Comparison of ENCODE assay signal across 18 cellular contexts in genomic region chr18:3815991-3816390, GRCh38.
"Had no signal": no experiment of that assay in that cellular context is flagged by ENCODE, and none has a peak within 500 bp of the region (broad histone marks: within the 10 kb centered on the region; RNA-seq: fewer than 3 reads in every experiment).

No MANE protein-coding gene starts in this region.

- H3K4me3 ChIP-seq: body of pancreas, gastroesophageal sphincter, right lobe of liver, skin epidermis, tibial artery had no signal

- H3K27me3 ChIP-seq: body of pancreas, gastroesophageal sphincter, right lobe of liver, tibial artery had no signal

- H3K27ac ChIP-seq: body of pancreas, gastroesophageal sphincter, skin epidermis, tibial artery had no signal

- ATAC-seq: activated naive CD8-positive, alpha-beta T cell treated with anti-CD3 and anti-CD28 coated beads, Interleukin-2, amount 50 U/mL, for 24 hours; activated T-cell treated with anti-CD3 and anti-CD28 coated beads, Interleukin-2, amount 50 U/mL, for 4 hours; body of pancreas; gastroesophageal sphincter; left ventricle myocardium superior; stimulated activated effector memory CD8-positive, alpha-beta T cell treated with anti-CD3 and anti-CD28 coated beads, Interleukin-12 subunit alpha, Interleukin-12 subunit beta, amount 100 ng/mL, for 72 hours; stimulated activated naive CD8-positive, alpha-beta T cell treated with anti-CD3 and anti-CD28 coated beads, Interleukin-15, amount 100 ng/mL, for 72 hours; T-cell had no signal

- H3K36me3 ChIP-seq: gastroesophageal sphincter, right lobe of liver had no signal

- H3K9me3 ChIP-seq: body of pancreas, gastroesophageal sphincter, right lobe of liver, tibial artery had no signal

- DNase-seq: activated CD4-positive, alpha-beta T cell treated with anti-CD3 and anti-CD28 coated beads, Interleukin-2, amount 50 U/mL, for 48 hours; activated CD8-positive, alpha-beta memory T cell treated with anti-CD3 and anti-CD28 coated beads, Interleukin-2, amount 50 U/mL, for 48 hours; activated naive CD4-positive, alpha-beta T cell treated with anti-CD3 and anti-CD28 coated beads, Interleukin-2, amount 10 ng/mL, durations not matched to agents 7 days and 5 days; activated naive CD8-positive, alpha-beta T cell treated with anti-CD3 and anti-CD28 coated beads, Interleukin-2, amount 50 U/mL, for 24 hours; activated T-cell treated with anti-CD3 and anti-CD28 coated beads, Interleukin-2, amount 50 U/mL, for 4 hours; body of pancreas; effector CD8-positive, alpha-beta T cell; head of caudate nucleus; left ventricle myocardium superior; nephron progenitor cell; right lobe of liver; stimulated activated CD4-positive, alpha-beta T cell treated with anti-CD3 and anti-CD28 coated beads, Interleukin-2, amount 100 ng/mL, for 24 hours; stimulated activated naive CD8-positive, alpha-beta T cell treated with anti-CD3 and anti-CD28 coated beads, Interleukin-15, amount 100 ng/mL, for 72 hours; T-cell; tibial artery had no signal

- H3K4me1 ChIP-seq: body of pancreas, gastroesophageal sphincter, tibial artery had no signal
